9 cellular contexts compared by ENCODE assay signal in genomic region chr12:123076604-123077297, GRCh38.
DNase-seq lines count a peak whose midpoint lies in the region; ATAC-seq and TF ChIP-seq lines count a peak whose summit lies in the region.
"Had no signal": no experiment of that assay in that cellular context is flagged by ENCODE, and none has a peak within 500 bp of the region (broad histone marks: within the 10 kb centered on the region; RNA-seq: fewer than 3 reads in every experiment).

No MANE protein-coding gene starts in this region.

- in situ Hi-C loops in transverse colon (cut with MboI; ENCODE audit: low pct_ligation_motif_present in 1 of 4, low pct_unique_long_range_greater_than_20kb in 1 of 4, low sequenced_read_pairs in 3 of 4) = no loop called here

- H3K4me3 Mint-ChIP-seq in activated T-cell treated with anti-CD3 and anti-CD28 coated beads, Interleukin-2, amount 50 U/mL, for 72 hours = peak overlapping the region; percentile 91 to 94

- peak; percentile 21 for DNase-seq in NCI-H510A treated with DMSO at 0.1 percent for 48 hours (lab: John Stamatoyannopoulos, UW)
- no peak for DNase-seq in NCI-H510A (lab: John Stamatoyannopoulos, UW)
- peak; percentile 69 to 77 for DNase-seq in activated T-cell treated with anti-CD3 and anti-CD28 coated beads, Interleukin-2, amount 50 U/mL, for 72 hours
- no peak for DNase-seq in mucosa of descending colon
- DNase-seq in transverse colon = no peak
- no peak for DNase-seq in epidermal melanocyte (ENCODE audit: insufficient read length, low spot score)
- DNase-seq in cerebellum (ENCODE audit: low spot score) = no peak
- no peak for DNase-seq in breast epithelium (ENCODE audit: low spot score in 2 of 2)
- DNase-seq: left cardiac atrium had no signal

- TF ChIP-seq POLR2A in transverse colon (IDR thresholded peaks at IDR 0.05) = no peak
- TF ChIP-seq POLR2A in breast epithelium (IDR thresholded peaks at IDR 0.05) = no peak

- no peaks in the 10 kb centered on the region for H3K27me3 Mint-ChIP-seq in activated T-cell treated with anti-CD3 and anti-CD28 coated beads, Interleukin-2, amount 50 U/mL, for 72 hours (ENCODE audit: low read depth)

- ATAC-seq in activated T-cell treated with anti-CD3 and anti-CD28 coated beads, Interleukin-2, amount 50 U/mL, for 72 hours (replicated peaks in 1 of 2) = peak; percentile 85 to 87
- ATAC-seq in mucosa of descending colon = peak; percentile 33

- no peaks in the 10 kb centered on the region for H3K27me3 ChIP-seq in transverse colon
- H3K27me3 ChIP-seq in breast epithelium = no peaks in the 10 kb centered on the region

- H3K9me3 ChIP-seq in mucosa of descending colon (no peaks in the 10 kb centered on the region), transverse colon (no peaks in the 10 kb centered on the region), breast epithelium (no peaks in the 10 kb centered on the region)

- H3K27ac ChIP-seq in transverse colon = peak overlapping the region; percentile 71 to 76 (median 72)
- H3K27ac ChIP-seq in breast epithelium = no peak overlapping the region

- no peak overlapping the region for H3K4me3 ChIP-seq in mucosa of descending colon
- H3K4me3 ChIP-seq in transverse colon = no peak overlapping the region
- no peak overlapping the region for H3K4me3 ChIP-seq in breast epithelium

- H3K4me1 Mint-ChIP-seq in activated T-cell treated with anti-CD3 and anti-CD28 coated beads, Interleukin-2, amount 50 U/mL, for 72 hours (ENCODE audit: low read depth) = peaks cover 62% of the 10 kb centered on the region

- H3K9me3 Mint-ChIP-seq in activated T-cell treated with anti-CD3 and anti-CD28 coated beads, Interleukin-2, amount 50 U/mL, for 72 hours = no peaks in the 10 kb centered on the region

- peak overlapping the region; percentile 95 for H3K27ac Mint-ChIP-seq in activated T-cell treated with anti-CD3 and anti-CD28 coated beads, Interleukin-2, amount 50 U/mL, for 72 hours

- H3K36me3 ChIP-seq in mucosa of descending colon (ENCODE audit: low read depth) (no peaks in the 10 kb centered on the region), transverse colon (no peaks in the 10 kb centered on the region), breast epithelium (no peaks in the 10 kb centered on the region)

- H3K4me1 ChIP-seq in mucosa of descending colon (ENCODE audit: low read depth) = peaks cover 5% of the 10 kb centered on the region
- peaks cover 21 to 34% (median 23%) of the 10 kb centered on the region in 4 donors for H3K4me1 ChIP-seq in transverse colon
- H3K4me1 ChIP-seq in breast epithelium = no peaks in the 10 kb centered on the region

- WGBS in transverse colon (ENCODE audit: low coverage in 1 of 2), 2 donors = 72 to 80% methylated on average over 1 to 11 of the region's 11 CpGs

- TF ChIP-seq CTCF in mucosa of descending colon (IDR thresholded peaks at IDR 0.05) (no peak), transverse colon (IDR thresholded peaks at IDR 0.05) (no peak), breast epithelium (IDR thresholded peaks at IDR 0.05) (no peak)

- TF ChIP-seq EP300 in transverse colon (IDR thresholded peaks at IDR 0.05; ENCODE audit: low read depth) = no peak

- intact Hi-C loops in mucosa of descending colon (cut with DNase I, micrococcal nuclease) (no loop called here), transverse colon (cut with DNase I; ENCODE audit: low total_unique reads) (no loop called here), breast epithelium (cut with DNase I; ENCODE audit: low total_unique reads) (no loop called here)

- no peaks in the 10 kb centered on the region for H3K36me3 Mint-ChIP-seq in activated T-cell treated with anti-CD3 and anti-CD28 coated beads, Interleukin-2, amount 50 U/mL, for 72 hours (ENCODE audit: insufficient read depth in 2 of 2)

Comparison
In these comparisons a context has a peak if more than half of its experiments do, and no peak if none do; other contexts are left out.
1. DNase-seq: peak in NCI-H510A treated with DMSO at 0.1 percent for 48 hours (single experiment) and activated T-cell treated with anti-CD3 and anti-CD28 coated beads, Interleukin-2, amount 50 U/mL, for 72 hours (2 of 2); none in NCI-H510A (single experiment), mucosa of descending colon (0 of 3), transverse colon (single experiment), epidermal melanocyte (single experiment), cerebellum (single experiment) and breast epithelium (0 of 2).
2. H3K27ac ChIP-seq: peak in transverse colon (4 of 4); none in breast epithelium (0 of 2).